In the genomic region with DNA sequence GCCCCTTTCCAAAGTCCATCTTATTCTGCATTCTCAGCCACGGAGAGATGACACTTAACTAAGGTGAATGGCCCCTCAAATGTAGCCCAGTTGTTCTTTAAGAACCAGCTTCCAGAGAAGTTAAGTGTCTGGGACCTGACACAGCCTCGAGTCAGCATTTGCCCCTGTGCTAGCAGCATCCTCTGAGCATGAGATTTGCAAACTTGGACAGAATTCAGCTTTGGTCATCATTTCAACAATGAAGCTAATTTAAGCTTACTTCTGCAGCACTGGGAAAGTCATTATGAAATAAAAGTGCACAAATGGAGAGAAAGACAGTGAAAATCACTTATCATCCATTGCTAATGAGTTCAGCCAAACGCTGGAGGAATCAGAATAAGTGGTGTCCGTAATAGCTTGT, we compare ENCODE assay signal across 23 cellular contexts.
DNase-seq lines count a peak whose midpoint lies in the region; ATAC-seq and TF ChIP-seq lines count a peak whose summit lies in the region.
"Had no signal": no experiment of that assay in that cellular context is flagged by ENCODE, and none has a peak within 500 bp of the region (broad histone marks: within the 10 kb centered on the region; RNA-seq: fewer than 3 reads in every experiment).

No MANE protein-coding gene starts in this region.

- 52 to 54% methylated on average over 4 of the region's 4 CpGs for WGBS in thyroid gland, 2 donors

- peak overlapping the region; percentile 13 for H3K27ac ChIP-seq in temporal lobe (ENCODE audit: low read depth, low read length)
- no peak overlapping the region for H3K27ac ChIP-seq in thyroid gland
- H3K27ac ChIP-seq: 22Rv1, brain microvascular endothelial cell, parathyroid adenoma had no signal

- no peaks in the 10 kb centered on the region for H3K4me1 ChIP-seq in thyroid gland

- no peak for TF ChIP-seq CTCF in activated CD8-positive, alpha-beta T cell treated with anti-CD3 and anti-CD28 coated beads for 36 hours (IDR thresholded peaks at IDR 0.05)
- no peak for TF ChIP-seq CTCF in cardiac fibroblast (IDR thresholded peaks at IDR 0.05; ENCODE audit: low read depth, low read length)
- no peak for TF ChIP-seq CTCF in thyroid gland (IDR thresholded peaks at IDR 0.05)

- POLR2A ChIA-PET in activated CD8-positive, alpha-beta T cell treated with anti-CD3 and anti-CD28 coated beads, Interleukin-2, amount 10 ng/mL, durations not matched to agents 7 days and 5 days (lab: Charles Lee), result interaction anchor here (1.4 kb wide), 1 partner anchor 10 kb away, joined by 3 read pairs; no protein-coding TSS in a partner anchor
- POLR2A ChIA-PET in activated CD8-positive, alpha-beta T cell treated with anti-CD3 and anti-CD28 coated beads for 36 hours (lab: Charles Lee), result interaction anchor here (0.9 to 1.3 kb wide), 2 partner anchors 13 to 37 kb away, joined by 3 to 6 read pairs; no protein-coding TSS in a partner anchor

- no peak overlapping the region for H3K4me3 Mint-ChIP-seq in activated CD8-positive, alpha-beta T cell treated with anti-CD3 and anti-CD28 coated beads, Interleukin-2, amount 10 ng/mL, durations not matched to agents 7 days and 5 days
- H3K4me3 Mint-ChIP-seq in activated CD8-positive, alpha-beta T cell treated with anti-CD3 and anti-CD28 coated beads for 36 hours, result no peak overlapping the region
- H3K4me3 Mint-ChIP-seq: activated naive CD8-positive, alpha-beta T cell treated with anti-CD3 and anti-CD28 coated beads, Interleukin-2, amount 10 ng/mL, durations not matched to agents 7 days and 5 days; stimulated activated naive CD8-positive, alpha-beta T cell treated with anti-CD3 and anti-CD28 coated beads, Interleukin-15, Interleukin-2, amounts not matched to agents 100 ng/mL and 50 ng/mL, for 24 hours had no signal

- ATAC-seq in activated CD8-positive, alpha-beta T cell treated with anti-CD3 and anti-CD28 coated beads, Interleukin-2, amount 10 ng/mL, durations not matched to agents 7 days and 5 days, result no peak
- no peak for ATAC-seq in activated CD8-positive, alpha-beta T cell treated with anti-CD3 and anti-CD28 coated beads for 36 hours
- peak; percentile 23 for ATAC-seq in left lobe of liver
- no peak for ATAC-seq in GM18873 (IDR thresholded peaks at IDR 0.05; ENCODE audit: low FRiP score, unreplicated experiment)
- ATAC-seq in HG03354 (IDR thresholded peaks at IDR 0.05; ENCODE audit: poor library complexity, severe bottlenecking, unreplicated experiment), result no peak
- ATAC-seq: HCT116; naive thymus-derived CD8-positive, alpha-beta T cell had no signal

- H3K36me3 Mint-ChIP-seq in activated CD8-positive, alpha-beta T cell treated with anti-CD3 and anti-CD28 coated beads, Interleukin-2, amount 10 ng/mL, durations not matched to agents 7 days and 5 days (ENCODE audit: low read depth), result peaks cover 64% of the 10 kb centered on the region
- H3K36me3 Mint-ChIP-seq in activated CD8-positive, alpha-beta T cell treated with anti-CD3 and anti-CD28 coated beads for 36 hours (ENCODE audit: low read depth), result peaks cover 56% of the 10 kb centered on the region

- H3K9me3 ChIP-seq in thyroid gland, result no peaks in the 10 kb centered on the region

- no peaks in the 10 kb centered on the region for H3K4me1 Mint-ChIP-seq in activated CD8-positive, alpha-beta T cell treated with anti-CD3 and anti-CD28 coated beads, Interleukin-2, amount 10 ng/mL, durations not matched to agents 7 days and 5 days (ENCODE audit: low read depth)
- H3K4me1 Mint-ChIP-seq in activated CD8-positive, alpha-beta T cell treated with anti-CD3 and anti-CD28 coated beads for 36 hours (ENCODE audit: low read depth), result peaks cover 7% of the 10 kb centered on the region

- CTCF ChIA-PET in activated CD8-positive, alpha-beta T cell treated with anti-CD3 and anti-CD28 coated beads, Interleukin-2, amount 10 ng/mL, durations not matched to agents 7 days and 5 days (lab: Charles Lee), result interaction anchor here (1.4 to 1.8 kb wide), 3 partner anchors 9 to 122 kb away, joined by 3 to 7 read pairs (median 3); no protein-coding TSS in a partner anchor
- CTCF ChIA-PET in activated CD8-positive, alpha-beta T cell treated with anti-CD3 and anti-CD28 coated beads for 36 hours (lab: Charles Lee), result interaction anchor here (0.8 to 3.4 kb wide), 4 partner anchors 11 to 121 kb away, joined by 3 to 20 read pairs (median 5); no protein-coding TSS in a partner anchor

- no peaks in the 10 kb centered on the region for H3K27me3 ChIP-seq in thyroid gland
- H3K27me3 ChIP-seq: brain microvascular endothelial cell had no signal

- peaks cover 0 to 6% of the 10 kb centered on the region in 2 donors for H3K36me3 ChIP-seq in thyroid gland

- H3K27me3 Mint-ChIP-seq in activated CD8-positive, alpha-beta T cell treated with anti-CD3 and anti-CD28 coated beads, Interleukin-2, amount 10 ng/mL, durations not matched to agents 7 days and 5 days (ENCODE audit: low read depth), result no peaks in the 10 kb centered on the region
- no peaks in the 10 kb centered on the region for H3K27me3 Mint-ChIP-seq in activated CD8-positive, alpha-beta T cell treated with anti-CD3 and anti-CD28 coated beads for 36 hours
- H3K27me3 Mint-ChIP-seq: activated naive CD8-positive, alpha-beta T cell treated with anti-CD3 and anti-CD28 coated beads, Interleukin-2, amount 10 ng/mL, durations not matched to agents 7 days and 5 days; naive thymus-derived CD8-positive, alpha-beta T cell; stimulated activated naive CD8-positive, alpha-beta T cell treated with anti-CD3 and anti-CD28 coated beads, Interleukin-15, Interleukin-2, amounts not matched to agents 100 ng/mL and 50 ng/mL, for 24 hours had no signal

- H3K27ac Mint-ChIP-seq in activated CD8-positive, alpha-beta T cell treated with anti-CD3 and anti-CD28 coated beads, Interleukin-2, amount 10 ng/mL, durations not matched to agents 7 days and 5 days, result peak overlapping the region; percentile 14
- no peak overlapping the region for H3K27ac Mint-ChIP-seq in activated CD8-positive, alpha-beta T cell treated with anti-CD3 and anti-CD28 coated beads for 36 hours
- H3K27ac Mint-ChIP-seq: stimulated activated naive CD8-positive, alpha-beta T cell treated with anti-CD3 and anti-CD28 coated beads, Interleukin-15, Interleukin-2, amounts not matched to agents 100 ng/mL and 50 ng/mL, for 24 hours had no signal

- DNase-seq in activated CD8-positive, alpha-beta T cell treated with anti-CD3 and anti-CD28 coated beads, Interleukin-2, amount 10 ng/mL, durations not matched to agents 7 days and 5 days, result no peak
- DNase-seq in activated CD8-positive, alpha-beta T cell treated with anti-CD3 and anti-CD28 coated beads for 36 hours, result no peak
- peak; percentile 6 to 38 for DNase-seq in cardiac fibroblast (ENCODE audit: low read depth in 2 of 2)
- DNase-seq in left lobe of liver (ENCODE audit: low spot score), result no peak
- DNase-seq in thyroid gland, result no peak
- DNase-seq: activated CD4-positive, CD25-positive, alpha-beta regulatory T cell treated with anti-CD3 and anti-CD28 coated beads, Interleukin-2, amount 50 U/mL, for 72 hours; activated naive CD8-positive, alpha-beta T cell treated with anti-CD3 and anti-CD28 coated beads, Interleukin-2, amount 10 ng/mL, durations not matched to agents 7 days and 5 days; brain microvascular endothelial cell; COR-L47; cortex of kidney; DMS79 treated with DMSO at 0.1 percent for 48 hours; foreskin melanocyte; mesenchymal stem cell; naive thymus-derived CD8-positive, alpha-beta T cell; NCI-H526; SW 1271 had no signal

- TF ChIP-seq POLR2A in thyroid gland (IDR thresholded peaks at IDR 0.05), result no peak

- H3K4me3 ChIP-seq in cardiac fibroblast (replicated peaks in 1 of 2; ENCODE audit: low read depth in 2 of 2, low read length in 2 of 2) (no peak overlapping the region), thyroid gland (replicated peaks in 1 of 3) (no peak overlapping the region)

- intact Hi-C loops in activated CD8-positive, alpha-beta T cell treated with anti-CD3 and anti-CD28 coated beads for 36 hours (cut with micrococcal nuclease), result no loop called here
- intact Hi-C loops in thyroid gland (cut with DNase I), result no loop called here

- H3K9me3 Mint-ChIP-seq in activated CD8-positive, alpha-beta T cell treated with anti-CD3 and anti-CD28 coated beads, Interleukin-2, amount 10 ng/mL, durations not matched to agents 7 days and 5 days (ENCODE audit: insufficient read depth), result peaks cover 10% of the 10 kb centered on the region
- H3K9me3 Mint-ChIP-seq in activated CD8-positive, alpha-beta T cell treated with anti-CD3 and anti-CD28 coated beads for 36 hours, result peaks cover 17% of the 10 kb centered on the region

Comparison
In these comparisons a context has a peak if more than half of its experiments do, and no peak if none do; other contexts are left out.
1. DNase-seq: peak in cardiac fibroblast (2 of 2); none in activated CD8-positive, alpha-beta T cell treated with anti-CD3 and anti-CD28 coated beads, Interleukin-2, amount 10 ng/mL, durations not matched to agents 7 days and 5 days (single experiment), activated CD8-positive, alpha-beta T cell treated with anti-CD3 and anti-CD28 coated beads for 36 hours (single experiment), left lobe of liver (single experiment) and thyroid gland (0 of 2).